ENCODE assay signal across 15 cellular contexts in genomic region chr9:135219676-135220600, GRCh38.
DNase-seq lines count a peak whose midpoint lies in the region; ATAC-seq and TF ChIP-seq lines count a peak whose summit lies in the region.
"Had no signal": no experiment of that assay in that cellular context is flagged by ENCODE, and none has a peak within 500 bp of the region (broad histone marks: within the 10 kb centered on the region; RNA-seq: fewer than 3 reads in every experiment).

No MANE protein-coding gene starts in this region.

- 87 to 92% methylated on average over 21 of the region's 21 CpGs for WGBS in sigmoid colon, 2 donors

- no peak overlapping the region for H3K9ac ChIP-seq in BLaER1 treated with 17β-estradiol and CSF1 and Interleukin-3, amounts not matched to agents 10 nM and 100 nM

- no peak overlapping the region for H3K4me3 ChIP-seq in BLaER1 treated with 17β-estradiol and CSF1 and Interleukin-3, amounts not matched to agents 10 nM and 100 nM
- H3K4me3 ChIP-seq in RWPE2 (ENCODE audit: severe bottlenecking) (no peak overlapping the region), sigmoid colon (no peak overlapping the region)

- H3K9me3 Mint-ChIP-seq in glutamatergic neuron (ENCODE audit: unreplicated experiment), result no peaks in the 10 kb centered on the region
- no peaks in the 10 kb centered on the region for H3K9me3 Mint-ChIP-seq in activated T-cell treated with anti-CD3 and anti-CD28 coated beads, Interleukin-2, amount 50 U/mL, for 72 hours
- H3K9me3 Mint-ChIP-seq: CD8-positive, alpha-beta T cell had no signal

- DNase-seq in RWPE2 (ENCODE audit: low spot score) (peak; percentile 34), glutamatergic neuron (peak; percentile 6), sigmoid colon (peak; percentile 52), NCI-H524 (lab: John Stamatoyannopoulos, UW) (no peak)
- no peak for DNase-seq in activated T-cell treated with anti-CD3 and anti-CD28 coated beads, Interleukin-2, amount 50 U/mL, for 72 hours
- DNase-seq: CD8-positive, alpha-beta T cell; NCI-H1105 treated with DMSO at 0.1 percent for 48 hours; NCI-H1694 treated with DMSO at 0.1 percent for 48 hours; NCI-H2107; NCI-H2227 treated with DMSO at 0.1 percent for 48 hours; NCI-H524 treated with DMSO at 0.1 percent for 48 hours; NK-92 treated with Interleukin-12 subunit alpha and Interleukin-12 subunit beta, amount 100 ng/mL, for 24 hours had no signal

- no peak overlapping the region for H3K4me3 Mint-ChIP-seq in glutamatergic neuron (ENCODE audit: unreplicated experiment)
- H3K4me3 Mint-ChIP-seq in activated T-cell treated with anti-CD3 and anti-CD28 coated beads, Interleukin-2, amount 50 U/mL, for 72 hours, result no peak overlapping the region
- H3K4me3 Mint-ChIP-seq: CD8-positive, alpha-beta T cell had no signal

- peaks cover 39% of the 10 kb centered on the region for H3K4me1 Mint-ChIP-seq in glutamatergic neuron (ENCODE audit: low read depth, unreplicated experiment)
- H3K4me1 Mint-ChIP-seq in activated T-cell treated with anti-CD3 and anti-CD28 coated beads, Interleukin-2, amount 50 U/mL, for 72 hours (ENCODE audit: low read depth), result no peaks in the 10 kb centered on the region

- no peak for ATAC-seq in RWPE2 (ENCODE audit: low read depth)
- no peak for ATAC-seq in GM18867 (IDR thresholded peaks at IDR 0.05; ENCODE audit: unreplicated experiment)
- ATAC-seq in activated T-cell treated with anti-CD3 and anti-CD28 coated beads, Interleukin-2, amount 50 U/mL, for 72 hours (replicated peaks in 1 of 2), result no peak
- ATAC-seq: CD8-positive, alpha-beta T cell had no signal

- no peaks in the 10 kb centered on the region for H3K27me3 ChIP-seq in BLaER1 treated with 17β-estradiol and CSF1 and Interleukin-3, amounts not matched to agents 10 nM and 100 nM
- H3K27me3 ChIP-seq in RWPE2 (ENCODE audit: insufficient read depth, poor library complexity, severe bottlenecking) (peaks cover 40% of the 10 kb centered on the region), sigmoid colon (peaks cover 12 to 86% (median 41%) of the 10 kb centered on the region in 3 donors)

- no peak for TF ChIP-seq EP300 in sigmoid colon (IDR thresholded peaks at IDR 0.05)

- H3K27me3 Mint-ChIP-seq in glutamatergic neuron (ENCODE audit: unreplicated experiment), result peaks cover 6% of the 10 kb centered on the region
- peaks cover 8% of the 10 kb centered on the region for H3K27me3 Mint-ChIP-seq in activated T-cell treated with anti-CD3 and anti-CD28 coated beads, Interleukin-2, amount 50 U/mL, for 72 hours (ENCODE audit: low read depth)

- no peaks in the 10 kb centered on the region for H3K36me3 ChIP-seq in BLaER1 treated with 17β-estradiol and CSF1 and Interleukin-3, amounts not matched to agents 10 nM and 100 nM
- H3K36me3 ChIP-seq in RWPE2 (ENCODE audit: low read depth) (no peaks in the 10 kb centered on the region), sigmoid colon (no peaks in the 10 kb centered on the region)

- no peak overlapping the region for H3K27ac Mint-ChIP-seq in glutamatergic neuron (ENCODE audit: unreplicated experiment)
- H3K27ac Mint-ChIP-seq in activated T-cell treated with anti-CD3 and anti-CD28 coated beads, Interleukin-2, amount 50 U/mL, for 72 hours, result no peak overlapping the region
- H3K27ac Mint-ChIP-seq: CD8-positive, alpha-beta T cell had no signal

- H3K27ac ChIP-seq in BLaER1 treated with 17β-estradiol and CSF1 and Interleukin-3, amounts not matched to agents 10 nM and 100 nM, result no peak overlapping the region
- H3K27ac ChIP-seq in RWPE2 (ENCODE audit: poor library complexity, severe bottlenecking) (no peak overlapping the region), sigmoid colon (no peak overlapping the region)
- H3K27ac ChIP-seq: HL-60 had no signal

- TF ChIP-seq POLR2A in sigmoid colon (IDR thresholded peaks at IDR 0.05), result no peak

- peaks cover 21 to 100% (median 84%) of the 10 kb centered on the region in 10 experiments for H3K4me1 ChIP-seq in BLaER1 treated with 17β-estradiol and CSF1 and Interleukin-3, amounts not matched to agents 10 nM and 100 nM
- H3K4me1 ChIP-seq in RWPE2 (ENCODE audit: insufficient read depth, poor library complexity, severe bottlenecking), result no peaks in the 10 kb centered on the region
- peaks cover 0 to 23% (median 10%) of the 10 kb centered on the region in 4 donors for H3K4me1 ChIP-seq in sigmoid colon

- H4K20me1 ChIP-seq in BLaER1 treated with 17β-estradiol and CSF1 and Interleukin-3, amounts not matched to agents 10 nM and 100 nM, result peaks cover 0 to 16% (median 0%) of the 10 kb centered on the region in 11 experiments; a peak in 4 of 22 replicates

- H3K4me2 ChIP-seq in BLaER1 treated with 17β-estradiol and CSF1 and Interleukin-3, amounts not matched to agents 10 nM and 100 nM, result peak overlapping the region in 6 of 11 experiments; percentile 49 to 93 (median 72); a peak in 8 of 22 replicates

- intact Hi-C loops in sigmoid colon (cut with DNase I), result no loop called here

- TF ChIP-seq CTCF in RWPE2 (IDR thresholded peaks at IDR 0.05; ENCODE audit: poor library complexity, severe bottlenecking) (no peak), glutamatergic neuron (IDR thresholded peaks at IDR 0.05; ENCODE audit: partially characterized antibody, unreplicated experiment) (no peak), sigmoid colon (IDR thresholded peaks at IDR 0.05) (no peak)

- no peaks in the 10 kb centered on the region for H3K9me3 ChIP-seq in BLaER1 treated with 17β-estradiol and CSF1 and Interleukin-3, amounts not matched to agents 10 nM and 100 nM (replicated peaks in 1 of 11)
- no peaks in the 10 kb centered on the region for H3K9me3 ChIP-seq in RWPE2 (ENCODE audit: severe bottlenecking)
- no peaks in the 10 kb centered on the region for H3K9me3 ChIP-seq in sigmoid colon

- H3K36me3 Mint-ChIP-seq in glutamatergic neuron (ENCODE audit: unreplicated experiment), result no peaks in the 10 kb centered on the region
- H3K36me3 Mint-ChIP-seq in activated T-cell treated with anti-CD3 and anti-CD28 coated beads, Interleukin-2, amount 50 U/mL, for 72 hours (ENCODE audit: insufficient read depth in 2 of 2), result no peaks in the 10 kb centered on the region
- H3K36me3 Mint-ChIP-seq: CD8-positive, alpha-beta T cell had no signal

Comparison
In these comparisons a context has a peak if more than half of its experiments do, and no peak if none do; other contexts are left out.
1. DNase-seq: peak in RWPE2 (single experiment), glutamatergic neuron (single experiment) and sigmoid colon (single experiment); none in NCI-H524 (0 of 2) and activated T-cell treated with anti-CD3 and anti-CD28 coated beads, Interleukin-2, amount 50 U/mL, for 72 hours (0 of 2).